ENCODE assay signal across 1 cellular context in the genomic region with DNA sequence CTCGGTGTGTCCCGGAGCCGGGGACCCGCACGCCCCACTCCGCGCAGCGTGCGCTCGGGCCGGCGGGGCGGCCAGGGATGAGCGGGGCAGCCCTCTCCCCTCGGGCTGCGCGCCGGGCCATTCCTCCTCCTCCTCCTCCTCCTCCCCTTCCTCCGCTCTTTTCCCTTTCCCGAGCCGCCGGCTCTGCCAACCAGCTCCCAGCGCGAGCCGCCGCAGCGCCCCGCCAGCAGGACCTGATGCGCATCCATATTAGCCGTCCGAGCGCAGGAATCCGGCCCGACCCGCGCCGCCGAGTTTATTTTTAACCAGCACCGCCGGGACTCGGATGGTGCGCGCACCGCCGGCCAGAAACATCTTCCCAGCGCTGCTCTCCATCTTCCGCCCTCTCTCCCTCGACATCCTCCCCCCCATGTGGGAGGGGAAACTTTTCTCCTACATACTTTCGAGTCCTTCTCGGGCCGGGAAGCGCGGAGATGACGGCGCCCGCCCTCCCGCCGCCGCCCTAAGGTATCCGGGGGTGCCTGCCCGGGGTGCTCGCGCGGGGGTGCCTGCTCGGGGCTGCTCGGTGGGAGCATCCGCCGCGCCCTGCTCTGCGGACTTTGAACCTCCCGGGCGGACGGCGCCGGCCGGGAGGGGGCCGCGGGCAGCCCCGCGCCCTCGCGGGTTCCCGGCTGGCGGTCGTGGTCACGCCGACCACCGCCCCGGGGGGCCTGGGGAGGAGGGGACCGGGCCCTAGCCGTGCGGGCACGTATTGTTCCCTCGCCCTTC.
A peak's percentile ranks its signal among the peaks of the same experiment; 100 is the strongest.
TF ChIP-seq lines count a peak whose summit lies in the region.

No MANE protein-coding gene starts in this region.

TF ChIP-seq in HepG2, 621 proteins besides CTCF, POLR2A, EP300 and RAD21 (continued from another document and continues in another):
- TF ChIP-seq, protein P1, sequence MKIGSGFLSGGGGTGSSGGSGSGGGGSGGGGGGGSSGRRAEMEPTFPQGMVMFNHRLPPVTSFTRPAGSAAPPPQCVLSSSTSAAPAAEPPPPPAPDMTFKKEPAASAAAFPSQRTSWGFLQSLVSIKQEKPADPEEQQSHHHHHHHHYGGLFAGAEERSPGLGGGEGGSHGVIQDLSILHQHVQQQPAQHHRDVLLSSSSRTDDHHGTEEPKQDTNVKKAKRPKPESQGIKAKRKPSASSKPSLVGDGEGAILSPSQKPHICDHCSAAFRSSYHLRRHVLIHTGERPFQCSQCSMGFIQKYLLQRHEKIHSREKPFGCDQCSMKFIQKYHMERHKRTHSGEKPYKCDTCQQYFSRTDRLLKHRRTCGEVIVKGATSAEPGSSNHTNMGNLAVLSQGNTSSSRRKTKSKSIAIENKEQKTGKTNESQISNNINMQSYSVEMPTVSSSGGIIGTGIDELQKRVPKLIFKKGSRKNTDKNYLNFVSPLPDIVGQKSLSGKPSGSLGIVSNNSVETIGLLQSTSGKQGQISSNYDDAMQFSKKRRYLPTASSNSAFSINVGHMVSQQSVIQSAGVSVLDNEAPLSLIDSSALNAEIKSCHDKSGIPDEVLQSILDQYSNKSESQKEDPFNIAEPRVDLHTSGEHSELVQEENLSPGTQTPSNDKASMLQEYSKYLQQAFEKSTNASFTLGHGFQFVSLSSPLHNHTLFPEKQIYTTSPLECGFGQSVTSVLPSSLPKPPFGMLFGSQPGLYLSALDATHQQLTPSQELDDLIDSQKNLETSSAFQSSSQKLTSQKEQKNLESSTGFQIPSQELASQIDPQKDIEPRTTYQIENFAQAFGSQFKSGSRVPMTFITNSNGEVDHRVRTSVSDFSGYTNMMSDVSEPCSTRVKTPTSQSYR (CRISPR knock-in tag; IDR thresholded peaks at IDR 0.05; ENCODE audit: borderline replicate concordance): no peak
- TF ChIP-seq ZKSCAN8 (CRISPR knock-in tag; IDR thresholded peaks at IDR 0.05; ENCODE audit: borderline replicate concordance): no peak
- TF ChIP-seq ZNF30 (CRISPR knock-in tag; IDR thresholded peaks at IDR 0.05): no peak
- TF ChIP-seq, protein P2, sequence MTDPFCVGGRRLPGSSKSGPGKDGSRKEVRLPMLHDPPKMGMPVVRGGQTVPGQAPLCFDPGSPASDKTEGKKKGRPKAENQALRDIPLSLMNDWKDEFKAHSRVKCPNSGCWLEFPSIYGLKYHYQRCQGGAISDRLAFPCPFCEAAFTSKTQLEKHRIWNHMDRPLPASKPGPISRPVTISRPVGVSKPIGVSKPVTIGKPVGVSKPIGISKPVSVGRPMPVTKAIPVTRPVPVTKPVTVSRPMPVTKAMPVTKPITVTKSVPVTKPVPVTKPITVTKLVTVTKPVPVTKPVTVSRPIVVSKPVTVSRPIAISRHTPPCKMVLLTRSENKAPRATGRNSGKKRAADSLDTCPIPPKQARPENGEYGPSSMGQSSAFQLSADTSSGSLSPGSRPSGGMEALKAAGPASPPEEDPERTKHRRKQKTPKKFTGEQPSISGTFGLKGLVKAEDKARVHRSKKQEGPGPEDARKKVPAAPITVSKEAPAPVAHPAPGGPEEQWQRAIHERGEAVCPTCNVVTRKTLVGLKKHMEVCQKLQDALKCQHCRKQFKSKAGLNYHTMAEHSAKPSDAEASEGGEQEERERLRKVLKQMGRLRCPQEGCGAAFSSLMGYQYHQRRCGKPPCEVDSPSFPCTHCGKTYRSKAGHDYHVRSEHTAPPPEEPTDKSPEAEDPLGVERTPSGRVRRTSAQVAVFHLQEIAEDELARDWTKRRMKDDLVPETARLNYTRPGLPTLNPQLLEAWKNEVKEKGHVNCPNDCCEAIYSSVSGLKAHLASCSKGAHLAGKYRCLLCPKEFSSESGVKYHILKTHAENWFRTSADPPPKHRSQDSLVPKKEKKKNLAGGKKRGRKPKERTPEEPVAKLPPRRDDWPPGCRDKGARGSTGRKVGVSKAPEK (CRISPR knock-in tag; IDR thresholded peaks at IDR 0.05; ENCODE audit: borderline replicate concordance): no peak; the same call in 1 of the 2 replicates
- TF ChIP-seq, protein P3, sequence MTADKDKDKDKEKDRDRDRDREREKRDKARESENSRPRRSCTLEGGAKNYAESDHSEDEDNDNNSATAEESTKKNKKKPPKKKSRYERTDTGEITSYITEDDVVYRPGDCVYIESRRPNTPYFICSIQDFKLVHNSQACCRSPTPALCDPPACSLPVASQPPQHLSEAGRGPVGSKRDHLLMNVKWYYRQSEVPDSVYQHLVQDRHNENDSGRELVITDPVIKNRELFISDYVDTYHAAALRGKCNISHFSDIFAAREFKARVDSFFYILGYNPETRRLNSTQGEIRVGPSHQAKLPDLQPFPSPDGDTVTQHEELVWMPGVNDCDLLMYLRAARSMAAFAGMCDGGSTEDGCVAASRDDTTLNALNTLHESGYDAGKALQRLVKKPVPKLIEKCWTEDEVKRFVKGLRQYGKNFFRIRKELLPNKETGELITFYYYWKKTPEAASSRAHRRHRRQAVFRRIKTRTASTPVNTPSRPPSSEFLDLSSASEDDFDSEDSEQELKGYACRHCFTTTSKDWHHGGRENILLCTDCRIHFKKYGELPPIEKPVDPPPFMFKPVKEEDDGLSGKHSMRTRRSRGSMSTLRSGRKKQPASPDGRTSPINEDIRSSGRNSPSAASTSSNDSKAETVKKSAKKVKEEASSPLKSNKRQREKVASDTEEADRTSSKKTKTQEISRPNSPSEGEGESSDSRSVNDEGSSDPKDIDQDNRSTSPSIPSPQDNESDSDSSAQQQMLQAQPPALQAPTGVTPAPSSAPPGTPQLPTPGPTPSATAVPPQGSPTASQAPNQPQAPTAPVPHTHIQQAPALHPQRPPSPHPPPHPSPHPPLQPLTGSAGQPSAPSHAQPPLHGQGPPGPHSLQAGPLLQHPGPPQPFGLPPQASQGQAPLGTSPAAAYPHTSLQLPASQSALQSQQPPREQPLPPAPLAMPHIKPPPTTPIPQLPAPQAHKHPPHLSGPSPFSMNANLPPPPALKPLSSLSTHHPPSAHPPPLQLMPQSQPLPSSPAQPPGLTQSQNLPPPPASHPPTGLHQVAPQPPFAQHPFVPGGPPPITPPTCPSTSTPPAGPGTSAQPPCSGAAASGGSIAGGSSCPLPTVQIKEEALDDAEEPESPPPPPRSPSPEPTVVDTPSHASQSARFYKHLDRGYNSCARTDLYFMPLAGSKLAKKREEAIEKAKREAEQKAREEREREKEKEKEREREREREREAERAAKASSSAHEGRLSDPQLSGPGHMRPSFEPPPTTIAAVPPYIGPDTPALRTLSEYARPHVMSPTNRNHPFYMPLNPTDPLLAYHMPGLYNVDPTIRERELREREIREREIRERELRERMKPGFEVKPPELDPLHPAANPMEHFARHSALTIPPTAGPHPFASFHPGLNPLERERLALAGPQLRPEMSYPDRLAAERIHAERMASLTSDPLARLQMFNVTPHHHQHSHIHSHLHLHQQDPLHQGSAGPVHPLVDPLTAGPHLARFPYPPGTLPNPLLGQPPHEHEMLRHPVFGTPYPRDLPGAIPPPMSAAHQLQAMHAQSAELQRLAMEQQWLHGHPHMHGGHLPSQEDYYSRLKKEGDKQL (CRISPR knock-in tag; IDR thresholded peaks at IDR 0.05; ENCODE audit: low read depth): no peak; the same call in 1 of the 2 replicates
- TF ChIP-seq, protein P4, sequence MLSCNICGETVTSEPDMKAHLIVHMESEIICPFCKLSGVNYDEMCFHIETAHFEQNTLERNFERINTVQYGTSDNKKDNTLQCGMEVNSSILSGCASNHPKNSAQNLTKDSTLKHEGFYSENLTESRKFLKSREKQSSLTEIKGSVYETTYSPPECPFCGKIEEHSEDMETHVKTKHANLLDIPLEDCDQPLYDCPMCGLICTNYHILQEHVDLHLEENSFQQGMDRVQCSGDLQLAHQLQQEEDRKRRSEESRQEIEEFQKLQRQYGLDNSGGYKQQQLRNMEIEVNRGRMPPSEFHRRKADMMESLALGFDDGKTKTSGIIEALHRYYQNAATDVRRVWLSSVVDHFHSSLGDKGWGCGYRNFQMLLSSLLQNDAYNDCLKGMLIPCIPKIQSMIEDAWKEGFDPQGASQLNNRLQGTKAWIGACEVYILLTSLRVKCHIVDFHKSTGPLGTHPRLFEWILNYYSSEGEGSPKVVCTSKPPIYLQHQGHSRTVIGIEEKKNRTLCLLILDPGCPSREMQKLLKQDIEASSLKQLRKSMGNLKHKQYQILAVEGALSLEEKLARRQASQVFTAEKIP (CRISPR knock-in tag; IDR thresholded peaks at IDR 0.05; ENCODE audit: borderline replicate concordance): no peak
- TF ChIP-seq NFYC (CRISPR knock-in tag; IDR thresholded peaks at IDR 0.05): no peak
- TF ChIP-seq RFXAP (CRISPR knock-in tag; IDR thresholded peaks at IDR 0.05; ENCODE audit: borderline replicate concordance): no peak
- no peak for TF ChIP-seq RFX3 (CRISPR knock-in tag; IDR thresholded peaks at IDR 0.05)
- TF ChIP-seq, protein P5, sequence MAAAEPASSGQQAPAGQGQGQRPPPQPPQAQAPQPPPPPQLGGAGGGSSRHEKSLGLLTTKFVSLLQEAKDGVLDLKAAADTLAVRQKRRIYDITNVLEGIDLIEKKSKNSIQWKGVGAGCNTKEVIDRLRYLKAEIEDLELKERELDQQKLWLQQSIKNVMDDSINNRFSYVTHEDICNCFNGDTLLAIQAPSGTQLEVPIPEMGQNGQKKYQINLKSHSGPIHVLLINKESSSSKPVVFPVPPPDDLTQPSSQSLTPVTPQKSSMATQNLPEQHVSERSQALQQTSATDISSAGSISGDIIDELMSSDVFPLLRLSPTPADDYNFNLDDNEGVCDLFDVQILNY (CRISPR knock-in tag; conservative IDR thresholded peaks at IDR 0.05): no peak
- TF ChIP-seq, protein P6, sequence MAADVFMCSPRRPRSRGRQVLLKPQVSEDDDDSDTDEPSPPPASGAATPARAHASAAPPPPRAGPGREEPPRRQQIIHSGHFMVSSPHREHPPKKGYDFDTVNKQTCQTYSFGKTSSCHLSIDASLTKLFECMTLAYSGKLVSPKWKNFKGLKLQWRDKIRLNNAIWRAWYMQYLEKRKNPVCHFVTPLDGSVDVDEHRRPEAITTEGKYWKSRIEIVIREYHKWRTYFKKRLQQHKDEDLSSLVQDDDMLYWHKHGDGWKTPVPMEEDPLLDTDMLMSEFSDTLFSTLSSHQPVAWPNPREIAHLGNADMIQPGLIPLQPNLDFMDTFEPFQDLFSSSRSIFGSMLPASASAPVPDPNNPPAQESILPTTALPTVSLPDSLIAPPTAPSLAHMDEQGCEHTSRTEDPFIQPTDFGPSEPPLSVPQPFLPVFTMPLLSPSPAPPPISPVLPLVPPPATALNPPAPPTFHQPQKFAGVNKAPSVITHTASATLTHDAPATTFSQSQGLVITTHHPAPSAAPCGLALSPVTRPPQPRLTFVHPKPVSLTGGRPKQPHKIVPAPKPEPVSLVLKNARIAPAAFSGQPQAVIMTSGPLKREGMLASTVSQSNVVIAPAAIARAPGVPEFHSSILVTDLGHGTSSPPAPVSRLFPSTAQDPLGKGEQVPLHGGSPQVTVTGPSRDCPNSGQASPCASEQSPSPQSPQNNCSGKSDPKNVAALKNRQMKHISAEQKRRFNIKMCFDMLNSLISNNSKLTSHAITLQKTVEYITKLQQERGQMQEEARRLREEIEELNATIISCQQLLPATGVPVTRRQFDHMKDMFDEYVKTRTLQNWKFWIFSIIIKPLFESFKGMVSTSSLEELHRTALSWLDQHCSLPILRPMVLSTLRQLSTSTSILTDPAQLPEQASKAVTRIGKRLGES (CRISPR knock-in tag; IDR thresholded peaks at IDR 0.05; ENCODE audit: borderline replicate concordance): no peak
- TF ChIP-seq, protein P7, sequence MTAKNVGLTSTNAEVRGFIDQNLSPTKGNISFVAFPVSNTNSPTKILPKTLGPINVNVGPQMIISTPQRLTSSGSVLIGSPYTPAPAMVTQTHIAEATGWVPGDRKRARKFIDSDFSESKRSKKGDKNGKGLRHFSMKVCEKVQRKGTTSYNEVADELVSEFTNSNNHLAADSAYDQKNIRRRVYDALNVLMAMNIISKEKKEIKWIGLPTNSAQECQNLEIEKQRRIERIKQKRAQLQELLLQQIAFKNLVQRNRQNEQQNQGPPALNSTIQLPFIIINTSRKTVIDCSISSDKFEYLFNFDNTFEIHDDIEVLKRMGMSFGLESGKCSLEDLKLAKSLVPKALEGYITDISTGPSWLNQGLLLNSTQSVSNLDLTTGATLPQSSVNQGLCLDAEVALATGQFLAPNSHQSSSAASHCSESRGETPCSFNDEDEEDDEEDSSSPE (CRISPR knock-in tag; IDR thresholded peaks at IDR 0.05): no peak
- TF ChIP-seq TAF15 (IDR thresholded peaks at IDR 0.05; ENCODE audit: low read depth, low read length, poor library complexity, severe bottlenecking): no peak
- TF ChIP-seq TBP (CRISPR knock-in tag; IDR thresholded peaks at IDR 0.05): no peak
- TF ChIP-seq, protein P8, sequence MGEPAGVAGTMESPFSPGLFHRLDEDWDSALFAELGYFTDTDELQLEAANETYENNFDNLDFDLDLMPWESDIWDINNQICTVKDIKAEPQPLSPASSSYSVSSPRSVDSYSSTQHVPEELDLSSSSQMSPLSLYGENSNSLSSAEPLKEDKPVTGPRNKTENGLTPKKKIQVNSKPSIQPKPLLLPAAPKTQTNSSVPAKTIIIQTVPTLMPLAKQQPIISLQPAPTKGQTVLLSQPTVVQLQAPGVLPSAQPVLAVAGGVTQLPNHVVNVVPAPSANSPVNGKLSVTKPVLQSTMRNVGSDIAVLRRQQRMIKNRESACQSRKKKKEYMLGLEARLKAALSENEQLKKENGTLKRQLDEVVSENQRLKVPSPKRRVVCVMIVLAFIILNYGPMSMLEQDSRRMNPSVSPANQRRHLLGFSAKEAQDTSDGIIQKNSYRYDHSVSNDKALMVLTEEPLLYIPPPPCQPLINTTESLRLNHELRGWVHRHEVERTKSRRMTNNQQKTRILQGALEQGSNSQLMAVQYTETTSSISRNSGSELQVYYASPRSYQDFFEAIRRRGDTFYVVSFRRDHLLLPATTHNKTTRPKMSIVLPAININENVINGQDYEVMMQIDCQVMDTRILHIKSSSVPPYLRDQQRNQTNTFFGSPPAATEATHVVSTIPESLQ (CRISPR knock-in tag; conservative IDR thresholded peaks at IDR 0.05): no peak
- TF ChIP-seq, protein P9, sequence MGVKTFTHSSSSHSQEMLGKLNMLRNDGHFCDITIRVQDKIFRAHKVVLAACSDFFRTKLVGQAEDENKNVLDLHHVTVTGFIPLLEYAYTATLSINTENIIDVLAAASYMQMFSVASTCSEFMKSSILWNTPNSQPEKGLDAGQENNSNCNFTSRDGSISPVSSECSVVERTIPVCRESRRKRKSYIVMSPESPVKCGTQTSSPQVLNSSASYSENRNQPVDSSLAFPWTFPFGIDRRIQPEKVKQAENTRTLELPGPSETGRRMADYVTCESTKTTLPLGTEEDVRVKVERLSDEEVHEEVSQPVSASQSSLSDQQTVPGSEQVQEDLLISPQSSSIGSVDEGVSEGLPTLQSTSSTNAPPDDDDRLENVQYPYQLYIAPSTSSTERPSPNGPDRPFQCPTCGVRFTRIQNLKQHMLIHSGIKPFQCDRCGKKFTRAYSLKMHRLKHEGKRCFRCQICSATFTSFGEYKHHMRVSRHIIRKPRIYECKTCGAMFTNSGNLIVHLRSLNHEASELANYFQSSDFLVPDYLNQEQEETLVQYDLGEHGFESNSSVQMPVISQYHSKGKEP (CRISPR knock-in tag; IDR thresholded peaks at IDR 0.05): no peak
- TF ChIP-seq, protein P10, sequence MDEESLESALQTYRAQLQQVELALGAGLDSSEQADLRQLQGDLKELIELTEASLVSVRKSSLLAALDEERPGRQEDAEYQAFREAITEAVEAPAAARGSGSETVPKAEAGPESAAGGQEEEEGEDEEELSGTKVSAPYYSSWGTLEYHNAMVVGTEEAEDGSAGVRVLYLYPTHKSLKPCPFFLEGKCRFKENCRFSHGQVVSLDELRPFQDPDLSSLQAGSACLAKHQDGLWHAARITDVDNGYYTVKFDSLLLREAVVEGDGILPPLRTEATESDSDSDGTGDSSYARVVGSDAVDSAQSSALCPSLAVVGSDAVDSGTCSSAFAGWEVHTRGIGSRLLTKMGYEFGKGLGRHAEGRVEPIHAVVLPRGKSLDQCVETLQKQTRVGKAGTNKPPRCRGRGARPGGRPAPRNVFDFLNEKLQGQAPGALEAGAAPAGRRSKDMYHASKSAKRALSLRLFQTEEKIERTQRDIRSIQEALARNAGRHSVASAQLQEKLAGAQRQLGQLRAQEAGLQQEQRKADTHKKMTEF (CRISPR knock-in tag; IDR thresholded peaks at IDR 0.05): no peak
- TF ChIP-seq POLR2G (IDR thresholded peaks at IDR 0.05; ENCODE audit: low read depth, low read length): peak; percentile 24; the same call in 1 of the 2 replicates
- peak; percentile 72; the same call in 1 of the 2 replicates for TF ChIP-seq ZBTB7A (CRISPR knock-in tag; IDR thresholded peaks at IDR 0.05)
- TF ChIP-seq CC2D1A (CRISPR knock-in tag; IDR thresholded peaks at IDR 0.05): no peak
- TF ChIP-seq CBX5 (CRISPR knock-in tag; IDR thresholded peaks at IDR 0.05; ENCODE audit: borderline replicate concordance): no peak
- TF ChIP-seq ZZZ3 (CRISPR knock-in tag; IDR thresholded peaks at IDR 0.05; ENCODE audit: borderline replicate concordance): no peak
- no peak for TF ChIP-seq TEAD2 (CRISPR knock-in tag; IDR thresholded peaks at IDR 0.05)
